In genomic region chr15:63815796-63816533, GRCh38 we compare ENCODE assay signal across 17 cellular contexts. TPM values are rescaled to one million over a fixed set of nuclear protein-coding genes. Genes with fewer than 3 reads are reported as not detected.
DNase-seq lines count a peak whose midpoint lies in the region; ATAC-seq and TF ChIP-seq lines count a peak whose summit lies in the region.
"Had no signal": no experiment of that assay in that cellular context is flagged by ENCODE, and none has a peak within 500 bp of the region (broad histone marks: within the 10 kb centered on the region; RNA-seq: fewer than 3 reads in every experiment).

No MANE protein-coding gene starts in this region.

- no peak overlapping the region for H3T11ph ChIP-seq in H9 (ENCODE audit: low read length)

- H3K4me1 Mint-ChIP-seq in H9, result peaks cover 50 to 53% of the 10 kb centered on the region in 2 experiments

- no peak overlapping the region for H3K14ac ChIP-seq in H9 (ENCODE audit: insufficient read depth, low read length)

- no peak overlapping the region for H3K4me2 ChIP-seq in H9 (ENCODE audit: insufficient read depth, insufficient read length, low read length)
- H3K4me2 ChIP-seq: BLaER1, KMS-11, neural progenitor cell had no signal

- no peak overlapping the region for H2BK15ac ChIP-seq in H9 (ENCODE audit: low read depth, low read length)

- TF ChIP-seq CTCF in H9 (conservative IDR thresholded peaks at IDR 0.05) (no peak), left lung (IDR thresholded peaks at IDR 0.05) (no peak), Peyer's patch (IDR thresholded peaks at IDR 0.05) (no peak)

- TF ChIP-seq POLR2A in Peyer's patch (IDR thresholded peaks at IDR 0.05), result no peak

- H3K36me3 Mint-ChIP-seq in H9 (ENCODE audit: insufficient read depth in 1 of 3, low read depth in 3 of 3), result peaks cover 0 to 6% (median 2%) of the 10 kb centered on the region in 3 experiments; a peak in 2 of 7 replicates

- no peak overlapping the region for H4K8ac ChIP-seq in H9 (replicated peaks; ENCODE audit: insufficient read length, low read depth, low read length)

- peaks cover 0 to 2% of the 10 kb centered on the region in 2 experiments; a peak in 2 of 5 replicates for H3K9me3 Mint-ChIP-seq in H9
- H3K9me3 Mint-ChIP-seq: activated CD8-positive, alpha-beta T cell treated with anti-CD3 and anti-CD28 coated beads for 36 hours; HFFc6 had no signal

- H2BK20ac ChIP-seq in H9 (ENCODE audit: low read depth, low read length, poor library complexity, severe bottlenecking), result no peak overlapping the region

- H2BK5ac ChIP-seq in H9 (ENCODE audit: insufficient read length, low read length), result no peak overlapping the region

- no peak overlapping the region for H3K23ac ChIP-seq in H9 (ENCODE audit: insufficient read length, low read depth, low read length)

- peak overlapping the region; percentile 90 to 98 (median 97); a peak in 6 of 7 replicates for H3K27ac Mint-ChIP-seq in H9
- H3K27ac Mint-ChIP-seq: activated CD8-positive, alpha-beta T cell treated with anti-CD3 and anti-CD28 coated beads for 36 hours; HFFc6; neural progenitor cell had no signal

- WGBS in H9 (ENCODE audit: extremely low coverage, insufficient read length, low lambda C conversion rate), result no CpG with 5 or more reads among the region's 4 CpGs

- no peak overlapping the region for H2AFZ ChIP-seq in H9 (ENCODE audit: low read length)
- H2AFZ ChIP-seq: neural progenitor cell had no signal

- H3K23me2 ChIP-seq in H9 (ENCODE audit: insufficient read length, low read depth, low read length, poor library complexity, severe bottlenecking), result no peaks in the 10 kb centered on the region

- H2AK5ac ChIP-seq in H9 (ENCODE audit: insufficient read length, low read length), result no peak overlapping the region

- H3K36me3 ChIP-seq in left lung, result no peaks in the 10 kb centered on the region
- H3K36me3 ChIP-seq in stomach smooth muscle (ENCODE audit: control insufficient read depth in 2 of 2, insufficient read depth in 2 of 2, low read length in 2 of 2), result no peaks in the 10 kb centered on the region
- H3K36me3 ChIP-seq in Peyer's patch, result no peaks in the 10 kb centered on the region
- H3K36me3 ChIP-seq: BLaER1, gastrocnemius medialis, neural progenitor cell had no signal

- no peak overlapping the region for H3K4ac ChIP-seq in H9 (ENCODE audit: low read depth, low read length)

- H3K9ac ChIP-seq in H9 (ENCODE audit: extremely low read depth, insufficient read length, low read length), result no peak overlapping the region
- no peak overlapping the region for H3K9ac ChIP-seq in stomach smooth muscle (ENCODE audit: low read length in 2 of 2)
- H3K9ac ChIP-seq: BLaER1, KMS-11, neural progenitor cell had no signal

- no peak overlapping the region for H2BK12ac ChIP-seq in H9 (ENCODE audit: insufficient read length, low read depth, low read length)

- H3K4me3 Mint-ChIP-seq in H9, result no peak overlapping the region
- H3K4me3 Mint-ChIP-seq: activated CD8-positive, alpha-beta T cell treated with anti-CD3 and anti-CD28 coated beads for 36 hours; HFFc6; neural progenitor cell had no signal

- no peak for DNase-seq in H9
- DNase-seq in amniotic epithelial cell (ENCODE audit: low read depth), result peak; percentile 35
- no peak for DNase-seq in left lung
- DNase-seq in NCI-H82 (lab: John Stamatoyannopoulos, UW), result no peak
- no peak for DNase-seq in Peyer's patch
- DNase-seq: activated CD8-positive, alpha-beta T cell treated with anti-CD3 and anti-CD28 coated beads for 36 hours; amniotic stem cell; gastrocnemius medialis; HFFc6; NCI-H1092 treated with DMSO at 0.1 percent for 48 hours; right cardiac atrium had no signal

- H3K4me1 ChIP-seq in H9 (ENCODE audit: insufficient read depth, low read length), result 0 out of 2 replicates have a peak, but pooled peaks cover 2% of the 10 kb centered on the region
- H3K4me1 ChIP-seq in left lung, result peaks cover 20 to 78% of the 10 kb centered on the region in 2 donors
- H3K4me1 ChIP-seq in stomach smooth muscle (ENCODE audit: control insufficient read depth, insufficient read depth, low read length), result peaks cover 8% of the 10 kb centered on the region
- peaks cover 0 to 26% (median 0%) of the 10 kb centered on the region in 4 donors for H3K4me1 ChIP-seq in Peyer's patch

- H4K91ac ChIP-seq in H9 (ENCODE audit: insufficient read length, low read depth, low read length), result no peak overlapping the region

- intact Hi-C loops in left lung (cut with DNase I), result no loop called here

- no peak overlapping the region for H3K4me3 ChIP-seq in left lung
- peak overlapping the region in 1 of 2 donors; percentile 13 for H3K4me3 ChIP-seq in stomach smooth muscle (ENCODE audit: low read length in 2 of 2)
- H3K4me3 ChIP-seq in Peyer's patch, result no peak overlapping the region
- H3K4me3 ChIP-seq: BLaER1, gastrocnemius medialis, neural progenitor cell had no signal

- no peak overlapping the region for H4K5ac ChIP-seq in H9 (ENCODE audit: insufficient read length, low read depth, low read length)

- H3K27ac ChIP-seq in H9 (ENCODE audit: insufficient read length, low read depth, low read length), result no peak overlapping the region
- peak overlapping the region; percentile 27 to 46 for H3K27ac ChIP-seq in left lung
- H3K27ac ChIP-seq in stomach smooth muscle (ENCODE audit: low read length), result peak overlapping the region; percentile 32
- H3K27ac ChIP-seq in Peyer's patch, result no peak overlapping the region
- H3K27ac ChIP-seq: BLaER1, KMS-11, neural progenitor cell had no signal

- H4K20me1 ChIP-seq in H9 (ENCODE audit: control insufficient read depth, insufficient read depth, insufficient read length), result no peaks in the 10 kb centered on the region

- no peak overlapping the region for H3K56ac ChIP-seq in H9 (ENCODE audit: insufficient read length, low read depth, low read length)

- peaks cover 3% of the 10 kb centered on the region; the same call in 1 of the 2 replicates for H3K79me2 ChIP-seq in H9 (ENCODE audit: insufficient read depth, low read length)

- H3K9me3 ChIP-seq in H9 (ENCODE audit: control insufficient read depth, low read depth, low read length), result no peaks in the 10 kb centered on the region
- H3K9me3 ChIP-seq in left lung, result no peaks in the 10 kb centered on the region
- no peaks in the 10 kb centered on the region for H3K9me3 ChIP-seq in stomach smooth muscle (ENCODE audit: control insufficient read depth in 2 of 2, low read length in 2 of 2)
- no peaks in the 10 kb centered on the region for H3K9me3 ChIP-seq in Peyer's patch
- H3K9me3 ChIP-seq: BLaER1, gastrocnemius medialis had no signal

- H3K79me1 ChIP-seq in H9 (ENCODE audit: insufficient read depth, low read depth, low read length, poor library complexity, severe bottlenecking), result no peaks in the 10 kb centered on the region

- H3K18ac ChIP-seq in H9 (ENCODE audit: insufficient read length, low read depth, low read length), result no peak overlapping the region

- no peaks in the 10 kb centered on the region for H3K27me3 Mint-ChIP-seq in H9 (ENCODE audit: low read depth)
- H3K27me3 Mint-ChIP-seq: activated CD8-positive, alpha-beta T cell treated with anti-CD3 and anti-CD28 coated beads for 36 hours had no signal

- ATAC-seq in left lung (peak; percentile 76), GM21367 (IDR thresholded peaks at IDR 0.05; ENCODE audit: unreplicated experiment) (no peak)
- ATAC-seq: activated CD8-positive, alpha-beta T cell treated with anti-CD3 and anti-CD28 coated beads for 36 hours; gastrocnemius medialis; Panc1 had no signal

- H2BK120ac ChIP-seq in H9 (ENCODE audit: low read depth, low read length, poor library complexity, severe bottlenecking), result no peak overlapping the region

- no peaks in the 10 kb centered on the region for H3K27me3 ChIP-seq in H9 (ENCODE audit: insufficient read depth, low read length)
- H3K27me3 ChIP-seq in left lung, result no peaks in the 10 kb centered on the region
- no peaks in the 10 kb centered on the region for H3K27me3 ChIP-seq in stomach smooth muscle (ENCODE audit: control insufficient read depth in 1 of 2, insufficient read depth in 2 of 2, low read length in 2 of 2)
- H3K27me3 ChIP-seq in Peyer's patch, result no peaks in the 10 kb centered on the region
- H3K27me3 ChIP-seq: BLaER1, gastrocnemius medialis, neural progenitor cell had no signal

RNA-seq across cellular contexts. Expression of gene HERC1, which starts 17.8 kb away (rescaled TPM):
- total RNA-seq in H9 (2021), result 36.6 and 38.8 TPM in 2 replicates
- 10 to 100 TPM; 86.4 to 89.1 TPM for total RNA-seq in left lung
- total RNA-seq in Peyer's patch, result 100 to 1,000 TPM in 3 of 4 donors, 10 to 100 TPM in 1; 76.0 to 176 (median 102) TPM

Comparison
In these comparisons a context has a peak if more than half of its experiments do, and no peak if none do; other contexts are left out.
1. H3K27ac ChIP-seq: peak in left lung (2 of 2) and stomach smooth muscle (single experiment); none in H9 (single experiment) and Peyer's patch (0 of 4).